In the genomic region with DNA sequence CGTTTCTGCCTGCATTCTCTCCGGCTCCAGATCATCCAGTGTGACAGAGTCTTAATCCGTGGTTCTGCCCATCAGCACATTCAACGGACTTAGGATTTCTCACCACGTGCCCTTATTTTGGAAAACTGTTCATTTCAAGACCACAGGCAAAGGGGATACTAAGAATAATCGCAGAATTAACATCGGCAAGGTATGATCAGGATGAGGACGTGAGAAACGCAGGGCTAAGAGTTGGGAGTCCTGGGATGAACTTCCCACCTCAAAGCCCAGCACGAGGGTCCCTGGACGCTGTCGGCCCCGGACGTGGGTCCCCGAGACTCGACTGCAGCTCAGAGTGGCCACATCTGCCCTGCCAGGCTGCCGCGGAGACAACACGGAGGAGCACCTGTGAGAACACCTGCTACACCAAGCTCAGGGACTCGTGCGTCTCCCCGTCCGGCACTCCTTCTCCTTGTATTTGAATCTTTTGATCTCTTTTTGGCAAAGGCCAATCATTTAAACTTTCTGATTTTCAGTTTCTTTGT, we compare ENCODE assay signal across 8 cellular contexts.
"Had no signal": no experiment of that assay in that cellular context is flagged by ENCODE, and none has a peak within 500 bp of the region (broad histone marks: within the 10 kb centered on the region; RNA-seq: fewer than 3 reads in every experiment).

No MANE protein-coding gene starts in this region.

- H3K4me1 ChIP-seq: HAP-1 had no signal

- DNase-seq: GM23248, GOT3, H7, HFFc6, IMR-90 had no signal

- H3K27ac ChIP-seq: GM23248 had no signal

- H3K9me3 ChIP-seq: HAP-1 had no signal

- H3K36me3 ChIP-seq: HAP-1 had no signal

- H3K9ac ChIP-seq: GM23248 had no signal

- H3K4me3 ChIP-seq: GM23248, HAP-1, K562 had no signal

- H3K4me3 Mint-ChIP-seq: HFFc6 had no signal

- H2AFZ ChIP-seq: GM23248 had no signal

- ATAC-seq: HCT116, K562 had no signal

- H3K27ac Mint-ChIP-seq: HFFc6 had no signal
